In the genomic region with DNA sequence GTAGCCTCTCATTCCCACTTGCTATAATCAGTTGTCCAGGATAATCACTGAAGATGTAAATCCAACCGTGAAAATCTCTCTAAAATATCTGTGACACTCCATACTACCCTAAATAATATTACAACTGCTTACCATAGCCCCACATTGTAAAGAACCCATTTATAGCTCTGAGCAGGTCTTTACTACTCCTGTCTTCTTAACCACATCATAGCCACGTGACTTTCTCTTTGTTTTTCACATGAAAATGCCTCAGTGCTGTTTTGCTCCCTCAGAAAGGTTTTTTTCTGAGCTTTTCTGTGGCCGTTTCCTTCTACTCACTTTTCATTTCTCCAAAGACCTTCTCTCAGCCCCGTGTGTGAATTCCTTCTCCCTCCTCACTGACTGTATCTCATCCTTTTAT, we compare ENCODE assay signal across 36 cellular contexts.
"Had no signal": no experiment of that assay in that cellular context is flagged by ENCODE, and none has a peak within 500 bp of the region (broad histone marks: within the 10 kb centered on the region; RNA-seq: fewer than 3 reads in every experiment).

No MANE protein-coding gene starts in this region.

- H3K36me3 ChIP-seq: MG63 had no signal

- H3K9me3 ChIP-seq: MG63 had no signal

- H3K4me3 ChIP-seq: MG63 had no signal

- DNase-seq: Kasumi-1, MG63, MM.1S, MV-4-11, NCI-H1048, NCI-H1092, NCI-H1092 treated with DMSO at 0.1 percent for 48 hours, NCI-H1105, NCI-H1105 treated with DMSO at 0.1 percent for 48 hours, NCI-H1417, NCI-H1417 treated with DMSO at 0.1 percent for 48 hours, NCI-H1436, NCI-H1436 treated with DMSO at 0.1 percent for 48 hours, NCI-H146, NCI-H1694, NCI-H1694 treated with DMSO at 0.1 percent for 48 hours, NCI-H187, NCI-H187 treated with DMSO at 0.1 percent for 48 hours, NCI-H1930, NCI-H2029, NCI-H2029 treated with DMSO at 0.1 percent for 48 hours, NCI-H2081, NCI-H2081 treated with DMSO at 0.1 percent for 48 hours, NCI-H2107, NCI-H2171, NCI-H2171 treated with DMSO at 0.1 percent for 48 hours, NCI-H2227 treated with DMSO at 0.1 percent for 48 hours, NCI-H226, NCI-H345, NCI-H446, NCI-H446 treated with DMSO at 0.1 percent for 48 hours, NCI-H510A, NCI-H510A treated with DMSO at 0.1 percent for 48 hours, NCI-H524, NCI-H524 treated with DMSO at 0.1 percent for 48 hours, NCI-H526 had no signal
